ENCODE assay signal across 18 cellular contexts in genomic region chrX:42752730-42753129, GRCh38. TPM values are rescaled to one million over a fixed set of nuclear protein-coding genes. Genes with fewer than 3 reads are reported as not detected.
"Had no signal": no experiment of that assay in that cellular context is flagged by ENCODE, and none has a peak within 500 bp of the region (broad histone marks: within the 10 kb centered on the region; RNA-seq: fewer than 3 reads in every experiment).

No MANE protein-coding gene starts in this region.

- H3K36me3 ChIP-seq: adrenal gland, esophagus squamous epithelium, left lung, tibial nerve, vagina had no signal

- H3K9me3 ChIP-seq: adrenal gland, esophagus squamous epithelium, left lung, tibial nerve, vagina had no signal

- DNase-seq: activated CD4-positive, alpha-beta T cell treated with anti-CD3 and anti-CD28 coated beads, Interleukin-2, amount 50 U/mL, for 48 hours; activated gamma-delta T cell; adrenal gland; dermis blood vessel endothelial cell; effector memory CD4-positive, alpha-beta T cell; esophagus squamous epithelium; foreskin keratinocyte; hippocampal formation; left lung; midbrain; occipital lobe; stimulated activated naive CD8-positive, alpha-beta T cell treated with anti-CD3 and anti-CD28 coated beads, Interleukin-15, Interleukin-2, amounts not matched to agents 100 U/mL and 50 U/mL, for 24 hours had no signal

- H3K4me1 ChIP-seq: left lung, tibial nerve, vagina had no signal

- H3K27me3 ChIP-seq: adrenal gland, esophagus squamous epithelium, foreskin keratinocyte, left lung, tibial nerve, vagina had no signal

- ATAC-seq: activated naive CD4-positive, alpha-beta T cell treated with anti-CD3 and anti-CD28 coated beads, Interleukin-2, amount 50 U/mL, for 72 hours; foreskin keratinocyte; left lung; stimulated activated naive CD8-positive, alpha-beta T cell treated with anti-CD3 and anti-CD28 coated beads, Interleukin-15, Interleukin-2, amounts not matched to agents 100 U/mL and 50 U/mL, for 24 hours had no signal

- H3K4me3 ChIP-seq: adrenal gland, esophagus squamous epithelium, left lung, tibial nerve, vagina had no signal

RNA-seq across cellular contexts. Expression of gene PPP1R2C, which starts 25.2 kb away (rescaled TPM):
- total RNA-seq: activated naive CD4-positive, alpha-beta T cell treated with anti-CD3 and anti-CD28 coated beads, Interleukin-2, amount 50 U/mL, for 72 hours; adrenal gland; dermis blood vessel endothelial cell; esophagus squamous epithelium; foreskin keratinocyte; left lung; lung microvascular endothelial cell; occipital lobe; posterior vena cava; skeletal muscle tissue; tibial nerve; vagina had no signal
